In genomic region chr1:9302745-9303524, GRCh38 we compare ENCODE assay signal across 9 cellular contexts. TPM values are rescaled to one million over a fixed set of nuclear protein-coding genes. Genes with fewer than 3 reads are reported as not detected.
DNase-seq lines count a peak whose midpoint lies in the region; ATAC-seq and TF ChIP-seq lines count a peak whose summit lies in the region.
"Had no signal": no experiment of that assay in that cellular context is flagged by ENCODE, and none has a peak within 500 bp of the region (broad histone marks: within the 10 kb centered on the region; RNA-seq: fewer than 3 reads in every experiment).

No MANE protein-coding gene starts in this region.

- no peaks in the 10 kb centered on the region for H3K27me3 Mint-ChIP-seq in activated CD4-positive, alpha-beta T cell treated with anti-CD3 and anti-CD28 coated beads, Interleukin-2, amount 10 ng/mL, durations not matched to agents 24 days and 14 days
- H3K27me3 Mint-ChIP-seq in T-helper 2 cell treated with Interferon-gamma antibody and Interleukin-4, amounts not matched to agents 5 μg/mL and 100 μg/mL, for 36 hours (ENCODE audit: low read depth), result no peaks in the 10 kb centered on the region
- no peaks in the 10 kb centered on the region for H3K27me3 Mint-ChIP-seq in T-cell

- peaks cover 36% of the 10 kb centered on the region for H3K4me1 ChIP-seq in ACC112 (ENCODE audit: control insufficient read depth, insufficient read depth, low read length, unreplicated experiment)
- H3K4me1 ChIP-seq in mammary epithelial cell (ENCODE audit: insufficient read depth, low read length), result peaks cover 38% of the 10 kb centered on the region
- H3K4me1 ChIP-seq in lower lobe of right lung, result peaks cover 48% of the 10 kb centered on the region

- H2AFZ ChIP-seq in ACC112 (ENCODE audit: low read length, unreplicated experiment) (no peak overlapping the region), mammary epithelial cell (ENCODE audit: low read depth, low read length) (no peak overlapping the region)

- no TSS peak for BruUV-seq in mammary epithelial cell (replicated peaks; lab: Mats Ljungman, UMichigan)

- peak overlapping the region; percentile 91 for H3K27ac ChIP-seq in ACC112 (ENCODE audit: low read depth, low read length)
- H3K27ac ChIP-seq in mammary epithelial cell (ENCODE audit: insufficient read depth, low read depth, low read length), result peak overlapping the region; percentile 66
- peak overlapping the region; percentile 83 for H3K27ac ChIP-seq in lower lobe of right lung
- no peak overlapping the region for H3K27ac ChIP-seq in WERI-Rb-1

- H3K4me3 Mint-ChIP-seq in activated CD4-positive, alpha-beta T cell treated with anti-CD3 and anti-CD28 coated beads, Interleukin-2, amount 10 ng/mL, durations not matched to agents 24 days and 14 days, result no peak overlapping the region
- no peak overlapping the region for H3K4me3 Mint-ChIP-seq in T-helper 2 cell treated with Interferon-gamma antibody and Interleukin-4, amounts not matched to agents 5 μg/mL and 100 μg/mL, for 36 hours
- no peak overlapping the region for H3K4me3 Mint-ChIP-seq in T-cell

- POLR2A ChIA-PET in T-cell (lab: Charles Lee), result no interaction called here

- whole genome bisulfite sequencing in mammary epithelial cell (ENCODE audit: low coverage, missing lambda C conversion rate), result 51% methylated on average over 7 of the region's 9 CpGs

- H3K79me2 ChIP-seq in ACC112 (ENCODE audit: control insufficient read depth, insufficient read depth, low read length, unreplicated experiment) (peaks cover 77% of the 10 kb centered on the region), mammary epithelial cell (ENCODE audit: insufficient read depth, low read length) (peaks cover 85% of the 10 kb centered on the region)

- H3K4me1 Mint-ChIP-seq in activated CD4-positive, alpha-beta T cell treated with anti-CD3 and anti-CD28 coated beads, Interleukin-2, amount 10 ng/mL, durations not matched to agents 24 days and 14 days, result peaks cover 31% of the 10 kb centered on the region
- peaks cover 24% of the 10 kb centered on the region for H3K4me1 Mint-ChIP-seq in T-helper 2 cell treated with Interferon-gamma antibody and Interleukin-4, amounts not matched to agents 5 μg/mL and 100 μg/mL, for 36 hours (ENCODE audit: low read depth)
- H3K4me1 Mint-ChIP-seq in T-cell, result peaks cover 13 to 41% (median 17%) of the 10 kb centered on the region in 3 donors

- no peak overlapping the region for H3K27ac Mint-ChIP-seq in activated CD4-positive, alpha-beta T cell treated with anti-CD3 and anti-CD28 coated beads, Interleukin-2, amount 10 ng/mL, durations not matched to agents 24 days and 14 days
- no peak overlapping the region for H3K27ac Mint-ChIP-seq in T-helper 2 cell treated with Interferon-gamma antibody and Interleukin-4, amounts not matched to agents 5 μg/mL and 100 μg/mL, for 36 hours
- no peak overlapping the region for H3K27ac Mint-ChIP-seq in T-cell

- H3K9me3 ChIP-seq in mammary epithelial cell (replicated peaks; ENCODE audit: insufficient read depth, low read length) (no peaks in the 10 kb centered on the region), lower lobe of right lung (no peaks in the 10 kb centered on the region), WERI-Rb-1 (ENCODE audit: severe bottlenecking) (no peaks in the 10 kb centered on the region)

- H3K36me3 Mint-ChIP-seq in activated CD4-positive, alpha-beta T cell treated with anti-CD3 and anti-CD28 coated beads, Interleukin-2, amount 10 ng/mL, durations not matched to agents 24 days and 14 days (ENCODE audit: low read depth), result peaks cover 12% of the 10 kb centered on the region
- H3K36me3 Mint-ChIP-seq in T-helper 2 cell treated with Interferon-gamma antibody and Interleukin-4, amounts not matched to agents 5 μg/mL and 100 μg/mL, for 36 hours (ENCODE audit: low read depth), result peaks cover 6% of the 10 kb centered on the region
- no peaks in the 10 kb centered on the region for H3K36me3 Mint-ChIP-seq in T-cell

- in situ Hi-C loops in KBM-7 (cut with MboI; ENCODE audit: low pct_unique_long_range_greater_than_20kb, low sequenced_read_pairs) (no loop called here), mammary epithelial cell (cut with MboI; ENCODE audit: low sequenced_read_pairs in 2 of 2) (no loop called here)

- H3K36me3 ChIP-seq in ACC112 (ENCODE audit: insufficient read depth, low read length), result no peaks in the 10 kb centered on the region
- H3K36me3 ChIP-seq in mammary epithelial cell (ENCODE audit: insufficient read depth, low read length), result no peaks in the 10 kb centered on the region
- no peaks in the 10 kb centered on the region for H3K36me3 ChIP-seq in lower lobe of right lung
- peaks cover 16% of the 10 kb centered on the region for H3K36me3 ChIP-seq in WERI-Rb-1

- H3K9me3 Mint-ChIP-seq in activated CD4-positive, alpha-beta T cell treated with anti-CD3 and anti-CD28 coated beads, Interleukin-2, amount 10 ng/mL, durations not matched to agents 24 days and 14 days, result no peaks in the 10 kb centered on the region
- H3K9me3 Mint-ChIP-seq in T-helper 2 cell treated with Interferon-gamma antibody and Interleukin-4, amounts not matched to agents 5 μg/mL and 100 μg/mL, for 36 hours, result no peaks in the 10 kb centered on the region
- no peaks in the 10 kb centered on the region for H3K9me3 Mint-ChIP-seq in T-cell

- peak; percentile 25 for DNase-seq in KBM-7
- DNase-seq in mammary epithelial cell, result peak; percentile 93
- no peak for DNase-seq in lower lobe of right lung
- DNase-seq in WERI-Rb-1, result no peak
- no peak for DNase-seq in activated CD4-positive, alpha-beta T cell treated with anti-CD3 and anti-CD28 coated beads, Interleukin-2, amount 10 ng/mL, durations not matched to agents 24 days and 14 days
- DNase-seq in T-helper 2 cell treated with Interferon-gamma antibody and Interleukin-4, amounts not matched to agents 5 μg/mL and 100 μg/mL, for 36 hours (ENCODE audit: low spot score), result no peak
- DNase-seq in T-cell, result no peak
- DNase-seq: COR-L47 had no signal

- ATAC-seq in lower lobe of right lung (peak; percentile 88 to 92), T-cell (replicated peaks in 1 of 4) (no peak)

- CTCF ChIA-PET in mammary epithelial cell (lab: Charles Lee; ENCODE audit: low non-redundant PET) (no interaction called here), T-cell (lab: Charles Lee) (no interaction called here)

- dilution Hi-C loops in mammary epithelial cell (cut with HindIII; ENCODE audit: low sequenced_read_pairs), result loop anchor here (10.0 kb wide), 1 partner anchor 52 kb away; no protein-coding TSS in a partner anchor

- no peaks in the 10 kb centered on the region for H4K20me1 ChIP-seq in mammary epithelial cell (ENCODE audit: insufficient read depth, low read length)

- intact Hi-C loops in mammary epithelial cell (cut with micrococcal nuclease) (loop anchor here (2.0 kb wide), 1 partner anchor 14 kb away; no protein-coding TSS in a partner anchor), lower lobe of right lung (cut with DNase I) (no loop called here)
- intact Hi-C loops in activated CD4-positive, alpha-beta T cell treated with anti-CD3 and anti-CD28 coated beads, Interleukin-2, amount 10 ng/mL, durations not matched to agents 24 days and 14 days (cut with micrococcal nuclease), result no loop called here

- H3K27me3 ChIP-seq in ACC112 (ENCODE audit: insufficient read depth, low read length) (no peaks in the 10 kb centered on the region), mammary epithelial cell (ENCODE audit: insufficient read depth, low read length) (no peaks in the 10 kb centered on the region), lower lobe of right lung (ENCODE audit: low read depth) (no peaks in the 10 kb centered on the region), WERI-Rb-1 (ENCODE audit: insufficient read depth, low read depth, severe bottlenecking) (no peaks in the 10 kb centered on the region)

- peak overlapping the region; percentile 55 for H3K4me2 ChIP-seq in mammary epithelial cell (ENCODE audit: insufficient read depth, low read depth, low read length)

- peak overlapping the region; percentile 19 for H3K4me3 ChIP-seq in ACC112 (ENCODE audit: low read depth, low read length)
- H3K4me3 ChIP-seq in mammary epithelial cell (replicated peaks in 1 of 3; ENCODE audit: insufficient read depth in 1 of 3, low read depth in 2 of 3, low read length in 3 of 3), result no peak overlapping the region
- H3K4me3 ChIP-seq in lower lobe of right lung, result no peak overlapping the region
- no peak overlapping the region for H3K4me3 ChIP-seq in WERI-Rb-1 (ENCODE audit: low read depth, low read length)

- no peak overlapping the region for H3K9ac ChIP-seq in mammary epithelial cell (ENCODE audit: insufficient read depth, low read length)

- TF ChIP-seq CTCF in mammary epithelial cell (conservative IDR thresholded peaks at IDR 0.05 in 1 of 2, IDR thresholded peaks at IDR 0.05 in 1 of 2; ENCODE audit: extremely low read depth in 1 of 2, insufficient read depth in 1 of 2, low read depth in 1 of 2, low read length in 2 of 2) (no peak), lower lobe of right lung (IDR thresholded peaks at IDR 0.05) (no peak), WERI-Rb-1 (IDR thresholded peaks at IDR 0.05; ENCODE audit: low read depth, low read length) (no peak)

RNA-seq across cellular contexts. Expression of gene SPSB1, which starts 10.2 kb away (rescaled TPM):
- total RNA-seq in mammary epithelial cell (10 to 100 TPM; 18.2 to 56.7 TPM), lower lobe of right lung (14.7 TPM), T-cell (1 to 10 TPM; 3.1 to 6.4 (median 5.4) TPM)
- 13.2 TPM for polyA plus RNA-seq in mammary epithelial cell
- 17.3 TPM for polyA minus RNA-seq in mammary epithelial cell
- total RNA-seq in activated CD4-positive, alpha-beta T cell treated with anti-CD3 and anti-CD28 coated beads, Interleukin-2, amount 10 ng/mL, durations not matched to agents 24 days and 14 days, result 4.8 and 6.2 TPM in 2 replicates

Comparison
In these comparisons a context has a peak if more than half of its experiments do, and no peak if none do; other contexts are left out.
1. DNase-seq: peak in KBM-7 (single experiment) and mammary epithelial cell (single experiment); none in lower lobe of right lung (single experiment), WERI-Rb-1 (single experiment), activated CD4-positive, alpha-beta T cell treated with anti-CD3 and anti-CD28 coated beads, Interleukin-2, amount 10 ng/mL, durations not matched to agents 24 days and 14 days (single experiment), T-helper 2 cell treated with Interferon-gamma antibody and Interleukin-4, amounts not matched to agents 5 μg/mL and 100 μg/mL, for 36 hours (single experiment) and T-cell (0 of 34).
2. ATAC-seq: peak in lower lobe of right lung (2 of 2); none in T-cell (0 of 4).